In the genomic region with DNA sequence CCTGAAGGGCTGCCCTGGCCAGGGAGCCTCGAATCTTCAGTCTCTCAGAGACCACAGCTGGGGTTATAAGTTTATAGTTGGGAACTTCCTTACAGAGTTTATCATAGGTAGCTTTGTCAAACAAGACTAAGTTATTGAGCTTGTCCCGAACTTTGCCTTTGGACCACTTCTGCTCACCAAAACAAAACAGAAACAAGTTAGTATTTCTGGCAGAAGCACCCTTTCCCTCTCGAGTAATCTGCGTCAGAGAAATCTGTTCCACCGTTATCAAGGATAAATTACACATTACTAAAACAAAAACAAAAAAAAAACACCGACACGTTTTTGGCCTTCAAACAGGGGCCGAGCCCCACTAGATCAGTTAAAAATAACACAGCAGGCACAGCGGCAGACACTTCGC, we compare ENCODE assay signal across 4 cellular contexts. TPM values are rescaled to one million over a fixed set of nuclear protein-coding genes. Genes with fewer than 3 reads are reported as not detected.
DNase-seq lines count a peak whose midpoint lies in the region; ATAC-seq, FAIRE-seq and TF ChIP-seq lines count a peak whose summit lies in the region.
"Not testable (repeated sequence)": the region's sequence is repeated elsewhere in the genome, so short reads cannot be mapped to it uniquely, and the experiment has no call there.

No MANE protein-coding gene starts in this region.

- FAIRE-seq in bronchial epithelial cell (lab: Jason Lieb, UNC): not testable (repeated sequence)

- not testable (repeated sequence) for DNase-seq in MM.1S; bronchial epithelial cell (ENCODE audit: low read depth); lung (ENCODE audit: low spot score); tibial artery

- H3K4me1 ChIP-seq in MM.1S (ENCODE audit: low read length) (peaks cover 29% of the 10 kb centered on the region), tibial artery (peaks cover 0 to 49% (median 34%) of the 10 kb centered on the region in 4 donors)
- H3K4me1 ChIP-seq in lung (ENCODE audit: control insufficient read depth in 2 of 2, insufficient read depth in 2 of 2, low read length in 2 of 2): not testable (repeated sequence)

- H3K27ac ChIP-seq in MM.1S (ENCODE audit: low read length) (peak overlapping the region; percentile 93; the same call in 1 of the 2 replicates), lung (ENCODE audit: low read depth in 1 of 2, low read length in 1 of 2) (peak overlapping the region in 1 of 2 donors; percentile 76), tibial artery (peak overlapping the region; percentile 90 to 95)

- peak overlapping the region; percentile 92 for H3K9ac ChIP-seq in MM.1S (ENCODE audit: low read length)

- not testable (repeated sequence) for TF ChIP-seq CTCF in MM.1S (IDR thresholded peaks at IDR 0.05; ENCODE audit: low read length); bronchial epithelial cell (IDR thresholded peaks at IDR 0.05; ENCODE audit: insufficient read depth, low read length, severe bottlenecking); lung (IDR thresholded peaks at IDR 0.05; ENCODE audit: control extremely low read depth, extremely low read depth); tibial artery (IDR thresholded peaks at IDR 0.05)

- not testable (repeated sequence) for H3K9me2 ChIP-seq in MM.1S (replicated peaks; ENCODE audit: insufficient read depth, low read length)

- H3K27me3 ChIP-seq in MM.1S (replicated peaks; ENCODE audit: insufficient read depth, low read length); bronchial epithelial cell (ENCODE audit: control insufficient read depth, insufficient read depth, low read length); lung (ENCODE audit: control insufficient read depth, insufficient read depth); tibial artery: not testable (repeated sequence)

- peak overlapping the region; percentile 97 for H3K4me3 ChIP-seq in MM.1S (ENCODE audit: low read length)
- H3K4me3 ChIP-seq in bronchial epithelial cell (ENCODE audit: low read depth, low read length): peak overlapping the region; percentile 81
- H3K4me3 ChIP-seq in lung: peak overlapping the region; percentile 86
- peak overlapping the region; percentile 76 to 88 for H3K4me3 ChIP-seq in tibial artery

- H3K36me3 ChIP-seq in MM.1S (replicated peaks; ENCODE audit: insufficient read depth, low read length) (peaks cover 12% of the 10 kb centered on the region), bronchial epithelial cell (ENCODE audit: control insufficient read depth, insufficient read depth, low read length) (peaks cover 18% of the 10 kb centered on the region), lung (ENCODE audit: control insufficient read depth in 2 of 2, insufficient read depth in 2 of 2, low read length in 2 of 2) (peaks cover 13 to 30% of the 10 kb centered on the region in 2 donors), tibial artery (peaks cover 47 to 59% (median 54%) of the 10 kb centered on the region in 3 donors)

- intact Hi-C loops in tibial artery (cut with DNase I; ENCODE audit: low total_unique reads): not testable (repeated sequence)

- H3K4me2 ChIP-seq in MM.1S (ENCODE audit: low read depth, low read length): peak overlapping the region; percentile 73

- H3K79me2 ChIP-seq in MM.1S (ENCODE audit: low read length): peaks cover 70% of the 10 kb centered on the region

- H2AFZ ChIP-seq in MM.1S (ENCODE audit: low read length): not testable (repeated sequence)

- H4K20me1 ChIP-seq in MM.1S (ENCODE audit: insufficient read depth, low read length): not testable (repeated sequence)

- WGBS in lung, 2 donors: 1 to 2% methylated on average over 10 of the region's 10 CpGs

- H3K9me3 ChIP-seq in MM.1S (replicated peaks; ENCODE audit: insufficient read depth, low read length); lung (ENCODE audit: control insufficient read depth in 2 of 2, insufficient read depth in 1 of 2, low read length in 1 of 2); tibial artery: not testable (repeated sequence)

- H3F3A ChIP-seq in MM.1S (ENCODE audit: insufficient read depth, low read length): peaks cover 70% of the 10 kb centered on the region

- ATAC-seq in lung (ENCODE audit: insufficient read depth, low FRiP score): not testable (repeated sequence)

RNA-seq across cellular contexts. Expression of gene RPS25, which starts 0.8 kb away (rescaled TPM):
- total RNA-seq in bronchial epithelial cell: 529 and 1,126 TPM in 2 replicates
- 100 to 1,000 TPM; 483 to 780 TPM for total RNA-seq in lung
- polyA plus RNA-seq in lung: 1,000 to 10,000 TPM; 1,136 to 2,643 TPM

RNA-seq across cellular contexts. Expression of gene TRAPPC4, which starts 1.2 kb away (rescaled TPM):
- total RNA-seq in bronchial epithelial cell (115 and 123 TPM in 2 replicates), lung (10 to 100 TPM; 45.8 to 71.4 TPM)
- 10 to 100 TPM; 43.0 to 63.1 TPM for polyA plus RNA-seq in lung

RNA-seq across cellular contexts. Expression of gene SLC37A4, which starts 13.3 kb away (rescaled TPM):
- 9.9 and 11.6 TPM in 2 replicates for total RNA-seq in bronchial epithelial cell
- 10 to 100 TPM in 1 of 2 donors, 1 to 10 TPM in 1; 8.2 to 16.2 TPM for total RNA-seq in lung
- polyA plus RNA-seq in lung: 10 to 100 TPM; 13.5 to 13.6 TPM

RNA-seq across cellular contexts. Expression of gene CENATAC, which starts 19.4 kb away (rescaled TPM):
- total RNA-seq in bronchial epithelial cell: 21.3 and 22.5 TPM in 2 replicates
- total RNA-seq in lung: 10 to 100 TPM; 47.1 to 59.9 TPM
- 10 to 100 TPM; 12.3 to 97.5 TPM for polyA plus RNA-seq in lung

RNA-seq across cellular contexts. Expression of gene HYOU1, which starts 39.6 kb away (rescaled TPM):
- total RNA-seq in bronchial epithelial cell (292 and 301 TPM in 2 replicates), lung (100 to 1,000 TPM in 1 of 2 donors, 10 to 100 TPM in 1; 46.6 to 252 TPM)
- 100 to 1,000 TPM in 1 of 2 donors, 10 to 100 TPM in 1; 59.7 to 152 TPM for polyA plus RNA-seq in lung
